Comparison of ENCODE assay signal across 9 cellular contexts in the genomic region with DNA sequence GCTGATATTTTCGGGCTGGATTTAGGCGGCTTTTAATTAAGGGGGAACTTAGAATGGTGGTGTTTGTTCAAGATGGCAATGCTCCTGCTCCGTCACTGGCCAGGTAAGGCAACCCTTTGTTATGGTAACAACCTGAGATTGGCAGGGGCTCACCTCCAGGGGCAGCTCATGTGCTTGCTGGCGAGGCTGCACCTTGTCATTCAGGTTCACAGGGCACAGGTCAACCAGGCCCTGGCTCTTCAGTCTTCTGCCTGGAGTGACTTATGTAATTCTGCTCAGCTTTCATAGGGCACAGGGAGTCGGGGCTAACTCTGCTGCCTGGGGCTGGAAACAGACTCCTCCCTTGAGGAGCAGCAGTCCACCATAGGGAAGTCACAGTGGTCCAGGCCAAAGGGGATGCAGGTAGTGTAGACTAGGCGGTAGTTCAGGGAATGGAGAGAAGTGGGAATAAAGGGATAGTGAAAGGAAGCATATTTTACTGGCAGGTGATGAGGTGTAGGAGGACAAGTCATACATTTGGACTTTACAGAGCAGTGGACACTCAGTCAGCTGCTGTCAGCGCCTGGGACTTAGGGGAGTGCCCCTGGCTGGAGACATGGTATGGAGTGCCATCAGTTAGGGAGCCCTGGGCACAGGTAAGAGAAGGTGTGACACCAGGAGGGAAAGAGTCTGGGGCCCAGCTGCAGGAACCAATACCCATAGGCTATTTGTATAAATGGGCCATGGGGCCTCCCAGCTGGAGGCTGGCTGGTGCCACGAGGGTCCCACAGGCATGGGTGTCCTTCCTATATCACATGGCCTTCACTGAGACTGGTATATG. TPM values are rescaled to one million over a fixed set of nuclear protein-coding genes. Genes with fewer than 3 reads are reported as not detected.
DNase-seq lines count a peak whose midpoint lies in the region; ATAC-seq, FAIRE-seq and TF ChIP-seq lines count a peak whose summit lies in the region.
"Had no signal": no experiment of that assay in that cellular context is flagged by ENCODE, and none has a peak within 500 bp of the region (broad histone marks: within the 10 kb centered on the region; RNA-seq: fewer than 3 reads in every experiment).

No MANE protein-coding gene starts in this region.

- no CpG with 5 or more reads among the region's 8 CpGs for WGBS in neuronal stem cell (ENCODE audit: extremely low coverage in 2 of 2, insufficient read length in 2 of 2, insufficient replicate concordance in 1 of 2), 2 donors
- 71 to 77% methylated on average over 8 of the region's 8 CpGs for WGBS in pancreas, 2 donors

- no peak overlapping the region for H2BK5ac ChIP-seq in neuronal stem cell (ENCODE audit: low read length)

- H4K8ac ChIP-seq in neuronal stem cell (ENCODE audit: low read depth, low read length) = no peak overlapping the region

- H3K18ac ChIP-seq in neuronal stem cell (ENCODE audit: low read length) = no peak overlapping the region

- no peak for DNase-seq in MM.1S
- no peak for DNase-seq in neuronal stem cell (ENCODE audit: low spot score)
- DNase-seq in islet precursor cell = no peak
- DNase-seq in pancreas = no peak

- peak overlapping the region; percentile 80; the same call in 1 of the 2 replicates for H3K9ac ChIP-seq in ES-I3 (ENCODE audit: low read depth, low read length)
- H3K9ac ChIP-seq in MM.1S (ENCODE audit: low read length) = peak overlapping the region; percentile 99; the same call in 1 of the 2 replicates
- H3K9ac ChIP-seq in neuronal stem cell (ENCODE audit: low read depth, low read length, poor library complexity) = no peak overlapping the region

- H3K79me1 ChIP-seq in neuronal stem cell (ENCODE audit: low read depth, low read length) = peaks cover 6% of the 10 kb centered on the region

- H3K23ac ChIP-seq in neuronal stem cell (ENCODE audit: low read depth, low read length, poor library complexity) = no peak overlapping the region

- H2BK12ac ChIP-seq in neuronal stem cell (ENCODE audit: low read length) = peak overlapping the region; percentile 3

- H2AFZ ChIP-seq in MM.1S (ENCODE audit: low read length) (peak overlapping the region; percentile 79), neuronal stem cell (ENCODE audit: low read length) (no peak overlapping the region)

- H3K4me2 ChIP-seq in MM.1S (ENCODE audit: low read depth, low read length) (peak overlapping the region; percentile 79), neuronal stem cell (ENCODE audit: insufficient read depth, low read length, poor library complexity, severe bottlenecking) (no peak overlapping the region)

- H4K20me1 ChIP-seq in MM.1S (ENCODE audit: insufficient read depth, low read length) = peaks cover 8% of the 10 kb centered on the region; the same call in 1 of the 2 replicates

- H3K36me3 ChIP-seq in ES-I3 (ENCODE audit: insufficient read depth, low read length) (peaks cover 12% of the 10 kb centered on the region), MM.1S (replicated peaks; ENCODE audit: insufficient read depth, low read length) (peaks cover 7% of the 10 kb centered on the region; the same call in 1 of the 2 replicates), neuronal stem cell (replicated peaks in 1 of 2; ENCODE audit: control insufficient read depth in 2 of 2, insufficient read depth in 2 of 2, low read length in 2 of 2) (peaks cover 19 to 26% of the 10 kb centered on the region in 2 donors), pancreas (no peaks in the 10 kb centered on the region)

- no peak overlapping the region for H4K91ac ChIP-seq in neuronal stem cell (ENCODE audit: low read depth, low read length, poor library complexity)

- no peaks in the 10 kb centered on the region for H3K9me3 Mint-ChIP-seq in dendritic cell treated with granulocyte-macrophage colony-stimulating factor and Interleukin-4, amounts not matched to agents 40 ng/mL and 50 ng/mL, for 4 days

- H3K4ac ChIP-seq in neuronal stem cell (ENCODE audit: low read length) = no peak overlapping the region

- peaks cover 7% of the 10 kb centered on the region for H3K27me3 Mint-ChIP-seq in dendritic cell treated with granulocyte-macrophage colony-stimulating factor and Interleukin-4, amounts not matched to agents 40 ng/mL and 50 ng/mL, for 4 days

- H3K27ac ChIP-seq in MM.1S (ENCODE audit: low read length) = peak overlapping the region; percentile 95; the same call in 1 of the 2 replicates
- no peak overlapping the region for H3K27ac ChIP-seq in neuronal stem cell (replicated peaks; ENCODE audit: low read length)
- H3K27ac ChIP-seq in pancreas = peak overlapping the region in 1 of 4 donors; percentile 96

- H3F3A ChIP-seq in MM.1S (ENCODE audit: insufficient read depth, low read length) = peaks cover 23% of the 10 kb centered on the region

- H2BK15ac ChIP-seq in neuronal stem cell (ENCODE audit: low read length) = no peak overlapping the region

- no peak overlapping the region for H2BK120ac ChIP-seq in neuronal stem cell (ENCODE audit: low read depth, low read length)

- no peaks in the 10 kb centered on the region for H3K9me2 ChIP-seq in MM.1S (replicated peaks; ENCODE audit: insufficient read depth, low read length)

- H3K4me1 ChIP-seq in ES-I3 (ENCODE audit: insufficient read depth, low read length) (peaks cover 13% of the 10 kb centered on the region; the same call in 1 of the 2 replicates), MM.1S (ENCODE audit: low read length) (peaks cover 9% of the 10 kb centered on the region), neuronal stem cell (ENCODE audit: control insufficient read depth in 2 of 2, insufficient read depth in 1 of 2, low read depth in 1 of 2, low read length in 2 of 2) (peaks cover 2 to 18% of the 10 kb centered on the region in 2 donors), pancreas (peaks cover 0 to 10% (median 0%) of the 10 kb centered on the region in 3 donors)

- TF ChIP-seq CTCF in MM.1S (IDR thresholded peaks at IDR 0.05; ENCODE audit: low read length) (no peak), pancreas (IDR thresholded peaks at IDR 0.05) (no peak)

- H3K4me3 ChIP-seq in MM.1S (ENCODE audit: low read length) (peak overlapping the region; percentile 95), neuronal stem cell (ENCODE audit: low read length in 2 of 2) (no peak overlapping the region), pancreas (no peak overlapping the region)

- no peak overlapping the region for H3K14ac ChIP-seq in neuronal stem cell (ENCODE audit: low read length)

- no peak overlapping the region for H2AK5ac ChIP-seq in neuronal stem cell (ENCODE audit: low read depth, low read length)

- peaks cover 52% of the 10 kb centered on the region for H3K4me1 Mint-ChIP-seq in dendritic cell treated with granulocyte-macrophage colony-stimulating factor and Interleukin-4, amounts not matched to agents 40 ng/mL and 50 ng/mL, for 4 days (ENCODE audit: low read depth)

- H3K79me2 ChIP-seq in MM.1S (ENCODE audit: low read length) = peaks cover 27% of the 10 kb centered on the region

- H3K27ac Mint-ChIP-seq in dendritic cell treated with granulocyte-macrophage colony-stimulating factor and Interleukin-4, amounts not matched to agents 40 ng/mL and 50 ng/mL, for 4 days = peak overlapping the region; percentile 97

- ATAC-seq in GM19395 (IDR thresholded peaks at IDR 0.05; ENCODE audit: unreplicated experiment) (no peak), pancreas (no peak)

- no peak for FAIRE-seq in pancreas (lab: Jason Lieb, UNC)
- FAIRE-seq: G401.6 had no signal

- H3K4me3 Mint-ChIP-seq in dendritic cell treated with granulocyte-macrophage colony-stimulating factor and Interleukin-4, amounts not matched to agents 40 ng/mL and 50 ng/mL, for 4 days = no peak overlapping the region

- H3K27me3 ChIP-seq in MM.1S (replicated peaks; ENCODE audit: insufficient read depth, low read length) = no peaks in the 10 kb centered on the region
- no peaks in the 10 kb centered on the region for H3K27me3 ChIP-seq in neuronal stem cell (ENCODE audit: control insufficient read depth in 3 of 3, insufficient read depth in 3 of 3, low read depth in 1 of 3, low read length in 3 of 3)
- H3K27me3 ChIP-seq in pancreas = no peaks in the 10 kb centered on the region

- intact Hi-C loops in dendritic cell treated with granulocyte-macrophage colony-stimulating factor and Interleukin-4, amounts not matched to agents 40 ng/mL and 50 ng/mL, for 4 days (cut with micrococcal nuclease) = loop anchor here (5.0 to 10.0 kb wide), 2 partner anchors 36 to 58 kb away; a partner anchor contains a TSS
- intact Hi-C loops in pancreas (cut with DNase I) = no loop called here

- H3K36me3 Mint-ChIP-seq in dendritic cell treated with granulocyte-macrophage colony-stimulating factor and Interleukin-4, amounts not matched to agents 40 ng/mL and 50 ng/mL, for 4 days (ENCODE audit: low read depth) = peaks cover 38% of the 10 kb centered on the region

- peaks cover 9% of the 10 kb centered on the region; the same call in 1 of the 2 replicates for H3K9me3 ChIP-seq in ES-I3 (ENCODE audit: control insufficient read depth, insufficient read depth, low read length)
- no peaks in the 10 kb centered on the region for H3K9me3 ChIP-seq in MM.1S (replicated peaks; ENCODE audit: insufficient read depth, low read length)
- peaks cover 7 to 29% of the 10 kb centered on the region in 2 donors for H3K9me3 ChIP-seq in neuronal stem cell (replicated peaks in 1 of 2; ENCODE audit: control insufficient read depth in 2 of 2, insufficient read depth in 1 of 2, low read depth in 1 of 2, low read length in 2 of 2)
- no peaks in the 10 kb centered on the region for H3K9me3 ChIP-seq in pancreas

RNA-seq across cellular contexts. Expression of a gene that starts 1.3 kb away (rescaled TPM):
- polyA plus RNA-seq in neuronal stem cell (2013, experiment 1 of 2) = 1,002 TPM
- polyA plus RNA-seq in neuronal stem cell (2013, experiment 2 of 2) = 970 TPM
- 100 to 1,000 TPM; 128 to 269 (median 192) TPM for total RNA-seq in pancreas
- polyA plus RNA-seq in pancreas = 100 to 1,000 TPM; 353 to 476 TPM

RNA-seq across cellular contexts. Expression of a gene that starts 35.2 kb away (rescaled TPM):
- 11.4 TPM for polyA plus RNA-seq in neuronal stem cell (2013, experiment 1 of 2)
- polyA plus RNA-seq in neuronal stem cell (2013, experiment 2 of 2) = 10.5 TPM
- 10 to 100 TPM; 10.3 to 20.2 (median 14.7) TPM for total RNA-seq in pancreas
- 10 to 100 TPM; 19.2 to 21.9 TPM for polyA plus RNA-seq in pancreas

RNA-seq across cellular contexts. Expression of a gene that starts 54.0 kb away (rescaled TPM):
- 4.2 TPM for polyA plus RNA-seq in neuronal stem cell (2013, experiment 1 of 2)
- 4.5 TPM for polyA plus RNA-seq in neuronal stem cell (2013, experiment 2 of 2)
- total RNA-seq in pancreas = 10 to 100 TPM; 13.0 to 26.5 (median 19.1) TPM
- 10 to 100 TPM; 19.7 to 26.3 TPM for polyA plus RNA-seq in pancreas
- total RNA-seq: HT1080 had no signal
